ENCODE assay signal across 30 cellular contexts in genomic region chr13:21569686-21570085, GRCh38.
"Had no signal": no experiment of that assay in that cellular context is flagged by ENCODE, and none has a peak within 500 bp of the region (broad histone marks: within the 10 kb centered on the region; RNA-seq: fewer than 3 reads in every experiment).

No MANE protein-coding gene starts in this region.

- H3K27me3 Mint-ChIP-seq: activated B cell treated with CpG ODN at 0.5 μM for 24 hours; activated CD8-positive, alpha-beta T cell treated with anti-CD3 and anti-CD28 coated beads for 36 hours; activated naive CD8-positive, alpha-beta T cell; activated T-helper 17 cell treated with anti-CD3 and anti-CD28 coated beads, Interleukin-2, amount 50 U/mL, for 72 hours had no signal

- H3K27me3 ChIP-seq: body of pancreas had no signal

- DNase-seq: activated B cell treated with CpG ODN at 0.5 μM for 24 hours; activated CD4-positive, alpha-beta T cell treated with anti-CD3 and anti-CD28 coated beads for 48 hours; activated CD4-positive, alpha-beta T cell treated with anti-CD3 and anti-CD28 coated beads, Interleukin-2, amount 50 U/mL, for 1 hour; activated CD4-positive, alpha-beta T cell treated with anti-CD3 and anti-CD28 coated beads, Interleukin-2, amount 50 U/mL, for 48 hours; activated CD8-positive, alpha-beta memory T cell treated with anti-CD3 and anti-CD28 coated beads for 24 hours; activated CD8-positive, alpha-beta T cell treated with anti-CD3 and anti-CD28 coated beads for 36 hours; activated effector memory CD4-positive, alpha-beta T cell treated with Interleukin-2 at 50 U/mL for 16 hours; activated gamma-delta T cell treated with Interleukin-2 at 50 U/mL for 16 hours; activated naive CD4-positive, alpha-beta T cell treated with anti-CD3 and anti-CD28 coated beads, Interleukin-2, amount 50 U/mL, for 16 hours; activated naive CD4-positive, alpha-beta T cell treated with Interleukin-2 at 50 U/mL for 16 hours; activated T-cell treated with anti-CD3 and anti-CD28 coated beads, Interleukin-2, amount 50 U/mL, for 4 hours; amniotic stem cell; anterior cingulate cortex; body of pancreas; caudate nucleus; cortex of kidney; effector CD8-positive, alpha-beta T cell; endodermal cell; foreskin fibroblast; head of caudate nucleus; T-helper 1 cell; T-helper 2 cell; WERI-Rb-1 had no signal

- ATAC-seq: activated CD4-positive, CD25-positive, alpha-beta regulatory T cell treated with anti-CD3 and anti-CD28 coated beads, Interleukin-2, amount 50 U/mL, for 24 hours; activated CD8-positive, alpha-beta T cell treated with anti-CD3 and anti-CD28 coated beads for 36 hours; activated T-cell treated with anti-CD3 and anti-CD28 coated beads, Interleukin-2, amount 50 U/mL, for 4 hours; activated T-helper 17 cell treated with anti-CD3 and anti-CD28 coated beads, Interleukin-2, amount 50 U/mL, for 72 hours; body of pancreas; esophagus mucosa had no signal

- H3K4me3 ChIP-seq: body of pancreas had no signal

- H3K4me3 Mint-ChIP-seq: activated B cell treated with CpG ODN at 0.5 μM for 24 hours; activated CD8-positive, alpha-beta T cell treated with anti-CD3 and anti-CD28 coated beads for 36 hours; activated naive CD8-positive, alpha-beta T cell; activated T-cell treated with anti-CD3 and anti-CD28 coated beads, Interleukin-2, amount 50 U/mL, for 4 hours; activated T-helper 17 cell treated with anti-CD3 and anti-CD28 coated beads, Interleukin-2, amount 50 U/mL, for 72 hours; endodermal cell had no signal

- H3K9me3 Mint-ChIP-seq: activated B cell treated with CpG ODN at 0.5 μM for 24 hours; activated CD8-positive, alpha-beta T cell treated with anti-CD3 and anti-CD28 coated beads for 36 hours; activated T-cell treated with anti-CD3 and anti-CD28 coated beads, Interleukin-2, amount 50 U/mL, for 4 hours; activated T-helper 17 cell treated with anti-CD3 and anti-CD28 coated beads, Interleukin-2, amount 50 U/mL, for 72 hours; endodermal cell had no signal

- H3K27ac ChIP-seq: body of pancreas, WERI-Rb-1 had no signal

- FAIRE-seq: colon, frontal cortex, TTC549 had no signal

- H3K9me3 ChIP-seq: body of pancreas had no signal

- H3K27ac Mint-ChIP-seq: activated CD8-positive, alpha-beta T cell treated with anti-CD3 and anti-CD28 coated beads for 36 hours; activated T-helper 17 cell treated with anti-CD3 and anti-CD28 coated beads, Interleukin-2, amount 50 U/mL, for 72 hours; endodermal cell had no signal
